ENCODE assay signal across 1 cellular context in genomic region chr19:48750351-48750750, GRCh38.
TF ChIP-seq lines count a peak whose summit lies in the region.

No MANE protein-coding gene starts in this region.

TF ChIP-seq in K562, 482 proteins besides CTCF, POLR2A, EP300 and RAD21:
- TF ChIP-seq TCF15 (CRISPR knock-in tag; IDR thresholded peaks at IDR 0.05) (no peak), FOXK2 (conservative IDR thresholded peaks at IDR 0.05 in 1 of 2, IDR thresholded peaks at IDR 0.05 in 1 of 2; ENCODE audit: low read depth in 2 of 2) (no peak), MLLT1 (IDR thresholded peaks at IDR 0.05) (0 out of 4 replicates have a peak, but pooled peaks of 1 of the 2 experiments have one; percentile 50), RBFOX2 (IDR thresholded peaks at IDR 0.05; ENCODE audit: low read depth, low read length) (peak; percentile 46; the same call in 1 of the 2 replicates)
